In genomic region chr1:192609110-192610079, GRCh38 we compare ENCODE assay signal across 9 cellular contexts. TPM values are rescaled to one million over a fixed set of nuclear protein-coding genes. Genes with fewer than 3 reads are reported as not detected.
DNase-seq lines count a peak whose midpoint lies in the region; ATAC-seq and TF ChIP-seq lines count a peak whose summit lies in the region.
"Had no signal": no experiment of that assay in that cellular context is flagged by ENCODE, and none has a peak within 500 bp of the region (broad histone marks: within the 10 kb centered on the region; RNA-seq: fewer than 3 reads in every experiment).

No MANE protein-coding gene starts in this region.

- no peak for TF ChIP-seq POLR2A in IMR-90 (IDR thresholded peaks at IDR 0.05; ENCODE audit: low read depth, low read length)

- no TSS peak for BruUV-seq in IMR-90 (replicated peaks; lab: Mats Ljungman, UMichigan)

- H2AFZ ChIP-seq in IMR-90 (replicated peaks; ENCODE audit: low read length, poor library complexity) = no peak overlapping the region

- no peak overlapping the region for H3K4me3 ChIP-seq in BLaER1 treated with 17β-estradiol and CSF1 and Interleukin-3, amounts not matched to agents 10 nM and 100 nM
- H3K4me3 ChIP-seq in IMR-90 (ENCODE audit: insufficient read depth, low read depth, low read length) = no peak overlapping the region
- H3K4me3 ChIP-seq: breast epithelium had no signal

- DNase-seq in GM20000 (ENCODE audit: low spot score) = peak; percentile 76
- no peak for DNase-seq in IMR-90
- peak; percentile 75 for DNase-seq in activated CD4-positive, alpha-beta memory T cell treated with anti-CD3 and anti-CD28 coated beads for 36 hours
- peak; percentile 81 for DNase-seq in germinal center (ENCODE audit: low spot score)
- peak; percentile 10 to 22 for DNase-seq in stimulated activated CD4-positive, alpha-beta T cell treated with anti-CD3 and anti-CD28 coated beads, Interleukin-2, amount 100 ng/mL, for 48 hours
- DNase-seq in amniotic stem cell (lab: John Stamatoyannopoulos, UW) = no peak
- no peak for DNase-seq in iPS-NIHi11 (ENCODE audit: low spot score)

- TF ChIP-seq CTCF in GM20000 (IDR thresholded peaks at IDR 0.05; ENCODE audit: extremely low read depth, missing control alignments) (no peak), IMR-90 (conservative IDR thresholded peaks at IDR 0.05; ENCODE audit: low read depth, low read length) (no peak)

- no peaks in the 10 kb centered on the region for H4K20me1 ChIP-seq in BLaER1 treated with 17β-estradiol and CSF1 and Interleukin-3, amounts not matched to agents 10 nM and 100 nM
- no peaks in the 10 kb centered on the region for H4K20me1 ChIP-seq in IMR-90 (ENCODE audit: insufficient read depth, low read length)

- H3K4me2 ChIP-seq in BLaER1 treated with 17β-estradiol and CSF1 and Interleukin-3, amounts not matched to agents 10 nM and 100 nM = peak overlapping the region; percentile 47 to 70 (median 56)
- no peak overlapping the region for H3K4me2 ChIP-seq in IMR-90 (ENCODE audit: low read depth, low read length)

- H3K36me3 ChIP-seq in BLaER1 treated with 17β-estradiol and CSF1 and Interleukin-3, amounts not matched to agents 10 nM and 100 nM = no peaks in the 10 kb centered on the region
- no peaks in the 10 kb centered on the region for H3K36me3 ChIP-seq in IMR-90 (ENCODE audit: control insufficient read depth, insufficient read depth, low read length)
- H3K36me3 ChIP-seq: breast epithelium had no signal

- no peak overlapping the region for H3K14ac ChIP-seq in IMR-90 (replicated peaks; ENCODE audit: low read depth, low read length)

- no peak overlapping the region; the same call in 2 of the 3 replicates for H2BK15ac ChIP-seq in IMR-90 (ENCODE audit: low read depth, low read length)

- peak overlapping the region; percentile 64; the same call in 1 of the 2 replicates for H3K4ac ChIP-seq in IMR-90 (ENCODE audit: low read depth, low read length)

- H2BK20ac ChIP-seq in IMR-90 (ENCODE audit: low read depth, low read length) = no peak overlapping the region

- H3K4me3 Mint-ChIP-seq in activated CD4-positive, alpha-beta memory T cell treated with anti-CD3 and anti-CD28 coated beads for 36 hours = peak overlapping the region; percentile 28

- H3K56ac ChIP-seq in IMR-90 (ENCODE audit: extremely low read depth, insufficient read depth, low read length) = no peak overlapping the region

- H4K91ac ChIP-seq in IMR-90 (ENCODE audit: insufficient read depth, low read depth, low read length) = peak overlapping the region; percentile 61; the same call in 1 of the 2 replicates

- peak overlapping the region in 10 of 11 experiments; percentile 14 to 74 (median 50); a peak in 16 of 22 replicates for H3K27ac ChIP-seq in BLaER1 treated with 17β-estradiol and CSF1 and Interleukin-3, amounts not matched to agents 10 nM and 100 nM
- no peak overlapping the region for H3K27ac ChIP-seq in IMR-90 (ENCODE audit: insufficient read depth, low read length)
- H3K27ac ChIP-seq: breast epithelium had no signal

- H3K27ac Mint-ChIP-seq in activated CD4-positive, alpha-beta memory T cell treated with anti-CD3 and anti-CD28 coated beads for 36 hours = no peak overlapping the region

- H3K9me3 Mint-ChIP-seq in activated CD4-positive, alpha-beta memory T cell treated with anti-CD3 and anti-CD28 coated beads for 36 hours = no peaks in the 10 kb centered on the region

- peaks cover 17% of the 10 kb centered on the region for H3K4me1 Mint-ChIP-seq in activated CD4-positive, alpha-beta memory T cell treated with anti-CD3 and anti-CD28 coated beads for 36 hours (ENCODE audit: low read depth)

- H3K27me3 Mint-ChIP-seq in activated CD4-positive, alpha-beta memory T cell treated with anti-CD3 and anti-CD28 coated beads for 36 hours = no peaks in the 10 kb centered on the region

- no peak overlapping the region for H4K5ac ChIP-seq in IMR-90 (ENCODE audit: low read depth, low read length)

- H2BK120ac ChIP-seq in IMR-90 (ENCODE audit: low read depth, low read length) = peak overlapping the region; percentile 46; the same call in 1 of the 2 replicates

- POLR2A ChIA-PET in IMR-90 (lab: Charles Lee; ENCODE audit: unreplicated experiment) = interaction anchor here (0.7 kb wide), 1 partner anchor 1111 kb away, joined by 3 read pairs; no protein-coding TSS in a partner anchor
- POLR2A ChIA-PET in activated CD4-positive, alpha-beta memory T cell treated with anti-CD3 and anti-CD28 coated beads for 36 hours (lab: Charles Lee) = no interaction called here

- intact Hi-C loops in IMR-90 (cut with micrococcal nuclease) = loop anchor here (1.0 to 2.0 kb wide), 3 partner anchors 132 to 421 kb away; no protein-coding TSS in a partner anchor
- intact Hi-C loops in activated CD4-positive, alpha-beta memory T cell treated with anti-CD3 and anti-CD28 coated beads for 36 hours (cut with micrococcal nuclease) = loop anchor here (1.0 kb wide), 1 partner anchor 132 kb away; no protein-coding TSS in a partner anchor

- 0 out of 2 replicates have a peak overlapping the region, but pooled peaks have one; percentile 52 for H3K18ac ChIP-seq in IMR-90 (ENCODE audit: low read depth, low read length)

- peak overlapping the region in 6 of 11 experiments; percentile 4 to 57 (median 24); a peak in 7 of 22 replicates for H3K9ac ChIP-seq in BLaER1 treated with 17β-estradiol and CSF1 and Interleukin-3, amounts not matched to agents 10 nM and 100 nM
- H3K9ac ChIP-seq in IMR-90 (ENCODE audit: low read depth, low read length) = no peak overlapping the region

- H2BK5ac ChIP-seq in IMR-90 (ENCODE audit: low read depth, low read length, poor library complexity, severe bottlenecking) = no peak overlapping the region

- H3K4me1 ChIP-seq in BLaER1 treated with 17β-estradiol and CSF1 and Interleukin-3, amounts not matched to agents 10 nM and 100 nM = peaks cover 22 to 66% (median 41%) of the 10 kb centered on the region in 10 experiments
- H3K4me1 ChIP-seq in IMR-90 (ENCODE audit: control insufficient read depth, insufficient read depth, low read length) = no peaks in the 10 kb centered on the region; the same call in 1 of the 2 replicates
- H3K4me1 ChIP-seq: breast epithelium had no signal

- peaks cover 0 to 5% (median 0%) of the 10 kb centered on the region in 11 experiments; a peak in 2 of 22 replicates for H3K27me3 ChIP-seq in BLaER1 treated with 17β-estradiol and CSF1 and Interleukin-3, amounts not matched to agents 10 nM and 100 nM
- H3K27me3 ChIP-seq in IMR-90 (ENCODE audit: control insufficient read depth, insufficient read depth, low read length) = no peaks in the 10 kb centered on the region
- H3K27me3 ChIP-seq: breast epithelium had no signal

- no peak for ATAC-seq in IMR-90 (ENCODE audit: low read depth)

- dilution Hi-C loops in IMR-90 (cut with HindIII; ENCODE audit: low sequenced_read_pairs, unreplicated experiment) = no loop called here

- H2AK5ac ChIP-seq in IMR-90 (ENCODE audit: low read depth, low read length) = peak overlapping the region; percentile 17; the same call in 1 of the 2 replicates

- H2AK9ac ChIP-seq in IMR-90 (replicated peaks; ENCODE audit: low read depth, low read length, poor library complexity) = no peak overlapping the region

- H3K9me3 ChIP-seq in BLaER1 treated with 17β-estradiol and CSF1 and Interleukin-3, amounts not matched to agents 10 nM and 100 nM (replicated peaks in 1 of 11) = peaks cover 0 to 3% (median 0%) of the 10 kb centered on the region in 11 experiments; a peak in 2 of 22 replicates
- no peaks in the 10 kb centered on the region for H3K9me3 ChIP-seq in IMR-90 (ENCODE audit: control insufficient read depth, insufficient read depth, low read length)
- H3K9me3 ChIP-seq: breast epithelium had no signal

- in situ Hi-C loops in IMR-90 (cut with MboI; ENCODE audit: low sequenced_read_pairs) = no loop called here

- 93% methylated on average over 3 of the region's 12 CpGs; no CpG with 5 or more reads in 1 of the 2 experiments for WGBS in IMR-90 (ENCODE audit: extremely low coverage in 2 of 2, insufficient read length in 1 of 2), 2 experiments

- no peaks in the 10 kb centered on the region for H3K36me3 Mint-ChIP-seq in activated CD4-positive, alpha-beta memory T cell treated with anti-CD3 and anti-CD28 coated beads for 36 hours

- H3K9me1 ChIP-seq in IMR-90 (ENCODE audit: insufficient read depth, low read length) = no peaks in the 10 kb centered on the region

- H4K8ac ChIP-seq in IMR-90 (ENCODE audit: low read depth in 2 of 2, low read length in 2 of 2) = peak overlapping the region in 1 of 2 experiments; percentile 19; a peak in 1 of 4 replicates

- CTCF ChIA-PET in IMR-90 (lab: Yijun Ruan, JAX) = interaction anchor here (1.2 to 1.9 kb wide), 2 partner anchors 132 to 135 kb away, joined by 4 to 12 read pairs; no protein-coding TSS in a partner anchor
- CTCF ChIA-PET in activated CD4-positive, alpha-beta memory T cell treated with anti-CD3 and anti-CD28 coated beads for 36 hours (lab: Charles Lee) = interaction anchor here (0.7 to 4.6 kb wide), 9 partner anchors 20 to 135 kb away, joined by 3 to 98 read pairs (median 5); no protein-coding TSS in a partner anchor

- no peak overlapping the region for H3K23ac ChIP-seq in IMR-90 (ENCODE audit: low read depth, low read length)

- H3K79me1 ChIP-seq in IMR-90 (ENCODE audit: low read depth in 1 of 2, low read length in 2 of 2) = no peaks in the 10 kb centered on the region

- TF ChIP-seq RAD21 in IMR-90 (IDR thresholded peaks at IDR 0.05; ENCODE audit: low read length) = no peak

TF ChIP-seq in IMR-90, 13 proteins besides CTCF, POLR2A, EP300 and RAD21:
- TF ChIP-seq USF2 (IDR thresholded peaks at IDR 0.05; ENCODE audit: low read depth, low read length) = no peak

RNA-seq across cellular contexts. Expression of gene RGS13, which starts 26.6 kb away (rescaled TPM):
- total RNA-seq in IMR-90 (2012; rRNA removed) = not detected in 2 replicates
- polyA plus RNA-seq in IMR-90 (2012; rRNA removed) = not detected in 2 replicates
- not detected in 2 replicates for polyA plus RNA-seq in IMR-90 (2012; cell fraction: cytosol; rRNA removed)
- not detected in 2 replicates for polyA plus RNA-seq in IMR-90 (2012; cell fraction: nucleus; rRNA removed; ENCODE audit: low replicate concordance)
- total RNA-seq in activated CD4-positive, alpha-beta memory T cell treated with anti-CD3 and anti-CD28 coated beads for 36 hours = not detected

RNA-seq across cellular contexts. Expression of gene RGS1, which starts 33.8 kb away (rescaled TPM):
- not detected in 2 replicates for total RNA-seq in IMR-90 (2012; rRNA removed)
- not detected in 2 replicates for polyA plus RNA-seq in IMR-90 (2012; rRNA removed)
- polyA plus RNA-seq in IMR-90 (2012; cell fraction: cytosol; rRNA removed) = not detected in 2 replicates
- polyA plus RNA-seq in IMR-90 (2012; cell fraction: nucleus; rRNA removed; ENCODE audit: low replicate concordance) = not detected in 2 replicates
- 10 to 100 TPM; 23.5 to 27.1 TPM for total RNA-seq in activated CD4-positive, alpha-beta memory T cell treated with anti-CD3 and anti-CD28 coated beads for 36 hours

Comparison
In these comparisons a context has a peak if more than half of its experiments do, and no peak if none do; other contexts are left out.
1. DNase-seq: peak in GM20000 (single experiment), activated CD4-positive, alpha-beta memory T cell treated with anti-CD3 and anti-CD28 coated beads for 36 hours (single experiment), germinal center (single experiment) and stimulated activated CD4-positive, alpha-beta T cell treated with anti-CD3 and anti-CD28 coated beads, Interleukin-2, amount 100 ng/mL, for 48 hours (2 of 2); none in IMR-90 (single experiment), amniotic stem cell (single experiment) and iPS-NIHi11 (single experiment).
2. RNA of gene RGS1, which starts 33.8 kb away (total RNA-seq): 23.5 to 27.1 TPM in activated CD4-positive, alpha-beta memory T cell treated with anti-CD3 and anti-CD28 coated beads for 36 hours; not detected in IMR-90; every median in the first group is over 10 times any median in the second.